In the genomic region with DNA sequence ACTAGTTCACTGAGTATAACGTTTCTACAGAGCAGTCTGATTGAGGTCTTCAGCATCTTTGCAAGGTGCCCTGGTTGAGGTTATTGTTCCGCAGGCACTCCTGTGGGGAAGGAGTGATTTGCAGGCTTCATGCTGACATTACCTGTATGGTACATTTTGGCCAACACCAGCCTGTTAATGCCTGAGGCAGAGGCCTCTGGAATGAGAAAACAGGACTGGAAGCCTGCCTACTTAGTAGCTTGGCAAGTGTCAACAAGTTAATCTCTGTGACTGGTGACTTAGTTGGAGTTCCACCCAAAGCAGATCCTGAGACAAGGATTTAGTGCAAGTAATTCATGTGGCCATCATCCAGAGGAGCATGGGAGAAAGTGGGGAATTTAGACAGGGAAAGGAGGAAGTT, we compare ENCODE assay signal across 35 cellular contexts. TPM values are rescaled to one million over a fixed set of nuclear protein-coding genes. Genes with fewer than 3 reads are reported as not detected.
"Had no signal": no experiment of that assay in that cellular context is flagged by ENCODE, and none has a peak within 500 bp of the region (broad histone marks: within the 10 kb centered on the region; RNA-seq: fewer than 3 reads in every experiment).

No MANE protein-coding gene starts in this region.

- H3K36me3 Mint-ChIP-seq: activated naive CD8-positive, alpha-beta T cell treated with anti-CD3 and anti-CD28 coated beads for 36 hours; type B pancreatic cell had no signal

- H3K27ac Mint-ChIP-seq: activated naive CD4-positive, alpha-beta T cell treated with anti-CD3 and anti-CD28 coated beads for 36 hours; activated naive CD8-positive, alpha-beta T cell treated with anti-CD3 and anti-CD28 coated beads for 36 hours; activated T-helper 1 cell treated with anti-CD3 and anti-CD28 coated beads, Interleukin-12 subunit alpha, Interleukin-12 subunit beta, Interleukin-2, Interleukin-4 antibody, amounts not matched to agents 30 ng/mL and 10 ng/mL and 1 ng/mL, durations not matched to agents 14 hours and 24 hours and 36 hours; nephron progenitor cell; progenitor cell of endocrine pancreas; stimulated activated naive CD8-positive, alpha-beta T cell treated with anti-CD3 and anti-CD28 coated beads, Interleukin-15, Interleukin-2, amounts not matched to agents 100 ng/mL and 50 ng/mL, for 24 hours; T-helper 2 cell treated with Interferon-gamma antibody and Interleukin-4, amounts not matched to agents 5 μg/mL and 100 μg/mL, for 36 hours; type B pancreatic cell had no signal

- H3K9me3 ChIP-seq: adrenal gland, body of pancreas, heart right ventricle, left lung, ovary, uterus had no signal

- H3K4me1 ChIP-seq: adrenal gland, body of pancreas, heart right ventricle, left lung, uterus had no signal

- H3K4me1 Mint-ChIP-seq: activated naive CD8-positive, alpha-beta T cell treated with anti-CD3 and anti-CD28 coated beads for 36 hours; nephron progenitor cell had no signal

- H3K9me3 Mint-ChIP-seq: activated naive CD4-positive, alpha-beta T cell treated with anti-CD3 and anti-CD28 coated beads for 36 hours; activated naive CD8-positive, alpha-beta T cell treated with anti-CD3 and anti-CD28 coated beads for 36 hours; activated T-helper 1 cell treated with anti-CD3 and anti-CD28 coated beads, Interleukin-12 subunit alpha, Interleukin-12 subunit beta, Interleukin-2, Interleukin-4 antibody, amounts not matched to agents 30 ng/mL and 10 ng/mL and 1 ng/mL, durations not matched to agents 14 hours and 24 hours and 36 hours; nephron progenitor cell; stimulated activated naive CD8-positive, alpha-beta T cell treated with anti-CD3 and anti-CD28 coated beads, Interleukin-15, Interleukin-2, amounts not matched to agents 100 ng/mL and 50 ng/mL, for 24 hours; T-helper 2 cell treated with Interferon-gamma antibody and Interleukin-4, amounts not matched to agents 5 μg/mL and 100 μg/mL, for 36 hours had no signal

- H3K4me3 Mint-ChIP-seq: activated naive CD4-positive, alpha-beta T cell treated with anti-CD3 and anti-CD28 coated beads for 36 hours; activated naive CD8-positive, alpha-beta T cell treated with anti-CD3 and anti-CD28 coated beads for 36 hours; activated T-helper 1 cell treated with anti-CD3 and anti-CD28 coated beads, Interleukin-12 subunit alpha, Interleukin-12 subunit beta, Interleukin-2, Interleukin-4 antibody, amounts not matched to agents 30 ng/mL and 10 ng/mL and 1 ng/mL, durations not matched to agents 14 hours and 24 hours and 36 hours; nephron progenitor cell; stimulated activated naive CD8-positive, alpha-beta T cell treated with anti-CD3 and anti-CD28 coated beads, Interleukin-15, Interleukin-2, amounts not matched to agents 100 ng/mL and 50 ng/mL, for 24 hours; T-helper 2 cell treated with Interferon-gamma antibody and Interleukin-4, amounts not matched to agents 5 μg/mL and 100 μg/mL, for 36 hours; type B pancreatic cell had no signal

- ATAC-seq: body of pancreas, left lung, sciatic nerve had no signal

- H3K36me3 ChIP-seq: adrenal gland, heart right ventricle, left lung, ovary, uterus had no signal

- H3K27ac ChIP-seq: adrenal gland, body of pancreas, coronary artery, heart right ventricle, left lung, ovary, skin epidermis, uterus had no signal

- H3K27me3 ChIP-seq: adrenal gland, body of pancreas, ovary, uterus had no signal

- DNase-seq: activated CD4-positive, alpha-beta T cell treated with anti-CD3 and anti-CD28 coated beads for 4 hours; activated CD4-positive, alpha-beta T cell treated with anti-CD3 and anti-CD28 coated beads, Interleukin-2, amount 50 U/mL, for 4 hours; activated CD4-positive, CD25-positive, alpha-beta regulatory T cell; activated effector memory CD4-positive, alpha-beta T cell treated with anti-CD3 and anti-CD28 coated beads, Interleukin-2, amount 50 U/mL, for 16 hours; activated naive CD4-positive, alpha-beta T cell treated with anti-CD3 and anti-CD28 coated beads for 36 hours; activated naive CD8-positive, alpha-beta T cell treated with anti-CD3 and anti-CD28 coated beads for 36 hours; activated T-cell treated with anti-CD3 and anti-CD28 coated beads, Interleukin-2, amount 50 U/mL, for 1 hour; adrenal gland; aorta; body of pancreas; dorsolateral prefrontal cortex; effector memory CD4-positive, alpha-beta T cell; foreskin fibroblast; heart right ventricle; kidney glomerular epithelial cell; left lung; nephron progenitor cell; ovary; retina; stimulated activated CD4-positive, alpha-beta T cell treated with anti-CD3 and anti-CD28 coated beads, Interleukin-12 subunit alpha, Interleukin-12 subunit beta, amount 100 ng/mL, for 4 hours; stimulated activated CD4-positive, alpha-beta T cell treated with anti-CD3 and anti-CD28 coated beads, Interleukin-4, amount 100 ng/mL, for 1 hour; substantia nigra; T-helper 1 cell; uterus had no signal

- H3K4me3 ChIP-seq: adrenal gland, body of pancreas, coronary artery, dorsolateral prefrontal cortex, heart right ventricle, left lung, ovary, skin epidermis, uterus had no signal

RNA-seq across cellular contexts. Expression of gene MAS1, which starts 24.6 kb away (rescaled TPM):
- total RNA-seq: activated naive CD4-positive, alpha-beta T cell treated with anti-CD3 and anti-CD28 coated beads for 36 hours; activated naive CD8-positive, alpha-beta T cell treated with anti-CD3 and anti-CD28 coated beads for 36 hours; activated T-helper 1 cell treated with anti-CD3 and anti-CD28 coated beads, Interleukin-12 subunit alpha, Interleukin-12 subunit beta, Interleukin-2, Interleukin-4 antibody, amounts not matched to agents 30 ng/mL and 10 ng/mL and 1 ng/mL, durations not matched to agents 14 hours and 24 hours and 36 hours; adrenal gland; body of pancreas; lung microvascular endothelial cell; mucosa of gallbladder; progenitor cell of endocrine pancreas; sciatic nerve had no signal
- polyA plus RNA-seq: aorta, esophagus, heart right ventricle had no signal
